9 cellular contexts compared by ENCODE assay signal in the genomic region with DNA sequence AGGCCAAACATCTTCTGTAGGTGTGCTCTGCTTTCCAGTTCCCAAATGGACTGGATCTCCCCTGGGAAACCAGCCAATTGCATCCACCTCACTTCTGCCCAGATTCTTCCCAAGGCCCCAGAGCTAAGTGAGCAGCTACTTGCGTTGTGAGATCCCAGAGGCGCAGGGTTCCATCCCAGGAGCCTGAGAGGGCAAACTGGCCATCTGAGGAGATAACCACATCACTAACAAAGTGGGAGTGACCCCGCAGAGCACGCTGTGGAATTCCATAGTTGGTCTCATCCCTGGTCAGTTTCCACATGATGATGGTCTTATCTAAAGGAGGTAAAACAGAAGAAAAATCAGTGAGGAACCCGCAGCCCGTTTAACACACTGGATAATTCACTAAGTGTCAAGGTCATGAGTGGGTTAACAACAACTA. TPM values are rescaled to one million over a fixed set of nuclear protein-coding genes. Genes with fewer than 3 reads are reported as not detected.
A peak's percentile ranks its signal among the peaks of the same experiment; 100 is the strongest.
DNase-seq lines count a peak whose midpoint lies in the region; ATAC-seq and TF ChIP-seq lines count a peak whose summit lies in the region.
"Had no signal": no experiment of that assay in that cellular context is flagged by ENCODE, and none has a peak within 500 bp of the region (broad histone marks: within the 10 kb centered on the region; RNA-seq: fewer than 3 reads in every experiment).

No MANE protein-coding gene starts in this region.

- peaks cover 51% of the 10 kb centered on the region for H3K4me1 Mint-ChIP-seq in activated T-cell treated with anti-CD3 and anti-CD28 coated beads, Interleukin-2, amount 50 U/mL, for 4 hours (ENCODE audit: low read depth)
- H3K4me1 Mint-ChIP-seq in activated naive CD8-positive, alpha-beta T cell treated with anti-CD3 and anti-CD28 coated beads, Interleukin-2, amount 50 U/mL, for 24 hours = peaks cover 65% of the 10 kb centered on the region

- no peaks in the 10 kb centered on the region for H3K27me3 ChIP-seq in thoracic aorta (replicated peaks; ENCODE audit: insufficient read depth)

- ATAC-seq in activated T-cell treated with anti-CD3 and anti-CD28 coated beads, Interleukin-2, amount 50 U/mL, for 4 hours = no peak
- ATAC-seq in activated naive CD8-positive, alpha-beta T cell treated with anti-CD3 and anti-CD28 coated beads, Interleukin-2, amount 50 U/mL, for 24 hours = no peak
- no peak for ATAC-seq in thoracic aorta (ENCODE audit: insufficient number of reproducible peaks, low FRiP score, low read depth)

- peaks cover 51% of the 10 kb centered on the region for H3K36me3 Mint-ChIP-seq in activated T-cell treated with anti-CD3 and anti-CD28 coated beads, Interleukin-2, amount 50 U/mL, for 4 hours (ENCODE audit: insufficient read depth)
- peaks cover 69% of the 10 kb centered on the region for H3K36me3 Mint-ChIP-seq in activated naive CD8-positive, alpha-beta T cell treated with anti-CD3 and anti-CD28 coated beads, Interleukin-2, amount 50 U/mL, for 24 hours (ENCODE audit: low read depth)

- H3K36me3 ChIP-seq in thoracic aorta = peaks cover 40% of the 10 kb centered on the region

- peaks cover 23 to 42% of the 10 kb centered on the region in 2 donors for H3K4me1 ChIP-seq in thoracic aorta (ENCODE audit: control insufficient read depth in 1 of 2, low read depth in 2 of 2)

- H3K27ac Mint-ChIP-seq in activated naive CD8-positive, alpha-beta T cell treated with anti-CD3 and anti-CD28 coated beads, Interleukin-2, amount 50 U/mL, for 24 hours = peak overlapping the region; percentile 99

- DNase-seq in activated T-cell treated with anti-CD3 and anti-CD28 coated beads, Interleukin-2, amount 50 U/mL, for 4 hours = no peak
- DNase-seq in activated T-cell treated with anti-CD3 and anti-CD28 coated beads, Interleukin-2, amount 50 U/mL, for 48 hours = no peak
- DNase-seq in activated naive CD8-positive, alpha-beta T cell treated with anti-CD3 and anti-CD28 coated beads, Interleukin-2, amount 50 U/mL, for 24 hours = no peak
- DNase-seq in kidney tubule cell (ENCODE audit: low spot score) (peak; percentile 16), thoracic aorta (ENCODE audit: low spot score) (no peak), middle frontal gyrus (ENCODE audit: extremely low spot score, low spot score) (no peak), SK-N-DZ (ENCODE audit: low spot score) (no peak), NCI-H1694 treated with DMSO at 0.1 percent for 48 hours (lab: John Stamatoyannopoulos, UW) (no peak)
- DNase-seq: stimulated activated naive CD4-positive, alpha-beta T cell had no signal

- H3K4me3 ChIP-seq in thoracic aorta = peak overlapping the region; percentile 88

- peak overlapping the region; percentile 99 for H3K4me3 Mint-ChIP-seq in activated T-cell treated with anti-CD3 and anti-CD28 coated beads, Interleukin-2, amount 50 U/mL, for 4 hours
- H3K4me3 Mint-ChIP-seq in activated naive CD8-positive, alpha-beta T cell treated with anti-CD3 and anti-CD28 coated beads, Interleukin-2, amount 50 U/mL, for 24 hours = peak overlapping the region; percentile 94

- H3K9me3 Mint-ChIP-seq in activated T-cell treated with anti-CD3 and anti-CD28 coated beads, Interleukin-2, amount 50 U/mL, for 4 hours = no peaks in the 10 kb centered on the region
- H3K9me3 Mint-ChIP-seq in activated naive CD8-positive, alpha-beta T cell treated with anti-CD3 and anti-CD28 coated beads, Interleukin-2, amount 50 U/mL, for 24 hours = no peaks in the 10 kb centered on the region

- TF ChIP-seq CTCF in thoracic aorta (IDR thresholded peaks at IDR 0.05) = no peak

- H3K27ac ChIP-seq in thoracic aorta = peak overlapping the region; percentile 96 to 99

- no peaks in the 10 kb centered on the region for H3K9me3 ChIP-seq in thoracic aorta

- no peaks in the 10 kb centered on the region for H3K27me3 Mint-ChIP-seq in activated T-cell treated with anti-CD3 and anti-CD28 coated beads, Interleukin-2, amount 50 U/mL, for 4 hours (ENCODE audit: low read depth)
- no peaks in the 10 kb centered on the region for H3K27me3 Mint-ChIP-seq in activated naive CD8-positive, alpha-beta T cell treated with anti-CD3 and anti-CD28 coated beads, Interleukin-2, amount 50 U/mL, for 24 hours

RNA-seq across cellular contexts. Expression of a gene that starts 1.7 kb away (rescaled TPM):
- total RNA-seq in activated T-cell treated with anti-CD3 and anti-CD28 coated beads, Interleukin-2, amount 50 U/mL, for 4 hours = 1,000 to 10,000 TPM; 2,938 to 3,145 (median 2,972) TPM
- total RNA-seq in thoracic aorta = 1,000 to 10,000 TPM; 1,534 to 1,629 TPM
- 4,590 and 4,863 TPM in 2 replicates for polyA plus RNA-seq in SK-N-DZ (2014; cell fraction: cytosol; rRNA removed)
- 2,745 and 2,800 TPM in 2 replicates for polyA plus RNA-seq in SK-N-DZ (2014; cell fraction: nucleus; rRNA removed)

RNA-seq across cellular contexts. Expression of a gene that starts 18.9 kb away (rescaled TPM):
- total RNA-seq in activated T-cell treated with anti-CD3 and anti-CD28 coated beads, Interleukin-2, amount 50 U/mL, for 4 hours = 10 to 100 TPM; 11.4 to 12.5 (median 12.0) TPM
- total RNA-seq in thoracic aorta = 10 to 100 TPM; 13.1 to 15.9 TPM
- 18.3 TPM in 2 replicates for polyA plus RNA-seq in SK-N-DZ (2014; cell fraction: cytosol; rRNA removed)
- polyA plus RNA-seq in SK-N-DZ (2014; cell fraction: nucleus; rRNA removed) = 31.7 and 40.4 TPM in 2 replicates

RNA-seq across cellular contexts. Expression of a gene that starts 19.0 kb away (rescaled TPM):
- 10 to 100 TPM; 37.6 to 39.5 (median 38.3) TPM for total RNA-seq in activated T-cell treated with anti-CD3 and anti-CD28 coated beads, Interleukin-2, amount 50 U/mL, for 4 hours
- total RNA-seq in thoracic aorta = 10 to 100 TPM; 12.2 to 12.4 TPM
- 12.7 and 19.2 TPM in 2 replicates for polyA plus RNA-seq in SK-N-DZ (2014; cell fraction: cytosol; rRNA removed)
- 56.8 and 82.1 TPM in 2 replicates for polyA plus RNA-seq in SK-N-DZ (2014; cell fraction: nucleus; rRNA removed)

RNA-seq across cellular contexts. Expression of a gene that starts 37.0 kb away (rescaled TPM):
- total RNA-seq in activated T-cell treated with anti-CD3 and anti-CD28 coated beads, Interleukin-2, amount 50 U/mL, for 4 hours = 1 to 10 TPM in 1 of 3 donors, under 1 TPM in 2; 0.18 to 2.1 (median 0.99) TPM
- 10 to 100 TPM; 11.4 to 14.7 TPM for total RNA-seq in thoracic aorta
- 0.17 and 1.8 TPM in 2 replicates for polyA plus RNA-seq in SK-N-DZ (2014; cell fraction: cytosol; rRNA removed)
- polyA plus RNA-seq in SK-N-DZ (2014; cell fraction: nucleus; rRNA removed) = 2.4 and 4.4 TPM in 2 replicates
